In the genomic region with DNA sequence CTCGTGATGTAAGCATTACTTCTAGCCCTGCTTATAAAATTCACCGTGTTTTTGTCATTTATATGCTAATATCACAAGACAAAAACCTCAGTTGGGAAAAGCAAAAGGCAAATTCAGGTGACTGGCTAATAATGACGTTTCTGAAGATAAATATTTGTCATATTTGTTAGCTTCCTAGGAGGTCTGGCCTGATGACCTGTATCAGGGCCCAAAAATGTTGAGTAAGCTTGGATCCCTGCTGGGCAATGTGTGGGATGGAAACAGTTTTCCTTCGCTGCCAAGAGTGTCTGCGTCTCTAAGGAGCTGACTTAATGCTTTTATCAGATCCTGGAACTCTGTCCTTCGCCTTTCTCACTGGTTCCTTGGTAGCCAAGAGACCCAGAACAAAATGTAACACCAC, we compare ENCODE assay signal across 11 cellular contexts.
A peak's percentile ranks its signal among the peaks of the same experiment; 100 is the strongest.
DNase-seq lines count a peak whose midpoint lies in the region; ATAC-seq, FAIRE-seq and TF ChIP-seq lines count a peak whose summit lies in the region.
"Had no signal": no experiment of that assay in that cellular context is flagged by ENCODE, and none has a peak within 500 bp of the region (broad histone marks: within the 10 kb centered on the region; RNA-seq: fewer than 3 reads in every experiment).

No MANE protein-coding gene starts in this region.

- H3K4me3 ChIP-seq in heart left ventricle (no peak overlapping the region), skeletal muscle cell (ENCODE audit: low read depth, low read length) (no peak overlapping the region), kidney (ENCODE audit: low read length in 2 of 2) (no peak overlapping the region)

- 55 to 69% (median 62%) methylated on average over 6 of the region's 6 CpGs for WGBS in heart left ventricle, 4 donors

- POLR2A ChIA-PET in GM10248 (lab: Yijun Ruan, JAX) = no interaction called here

- H3K27me3 ChIP-seq in heart left ventricle = no peaks in the 10 kb centered on the region

- H3K9ac ChIP-seq in kidney (ENCODE audit: low read length in 2 of 2) = no peak overlapping the region

- H3K4me1 ChIP-seq in heart left ventricle (peaks cover 0 to 12% (median 0%) of the 10 kb centered on the region in 12 donors), kidney (ENCODE audit: control insufficient read depth in 1 of 2, insufficient read depth in 1 of 2, low read depth in 1 of 2, low read length in 2 of 2) (no peaks in the 10 kb centered on the region)

- intact Hi-C loops in heart left ventricle (cut with DNase I) = no loop called here
- intact Hi-C loops in kidney (cut with DNase I) = no loop called here

- H3K9me3 ChIP-seq in heart left ventricle (no peaks in the 10 kb centered on the region), kidney (ENCODE audit: control insufficient read depth in 1 of 2, low read length in 2 of 2) (no peaks in the 10 kb centered on the region)

- peak; percentile 33 to 85 (median 75) for ATAC-seq in heart left ventricle
- no peak for ATAC-seq in GM21360 (IDR thresholded peaks at IDR 0.05; ENCODE audit: unreplicated experiment)

- DNase-seq in GM04504 (ENCODE audit: low read depth) = peak; percentile 35
- peak; percentile 23 for DNase-seq in RCC 7860 (ENCODE audit: low spot score)
- peak in 4 of 5 donors; percentile 32 to 60 (median 46) for DNase-seq in heart left ventricle
- DNase-seq in skeletal muscle cell (ENCODE audit: low read depth) = peak; percentile 73
- DNase-seq in GM10248 (ENCODE audit: extremely low spot score) = no peak
- no peak for DNase-seq in kidney
- DNase-seq: Calu3, NCI-H1105, NCI-H526 had no signal

- TF ChIP-seq CTCF in heart left ventricle (IDR thresholded peaks at IDR 0.05) (no peak), GM10248 (IDR thresholded peaks at IDR 0.05; ENCODE audit: control extremely low read depth, extremely low read depth, low read depth, missing control alignments) (no peak), kidney (IDR thresholded peaks at IDR 0.05; ENCODE audit: borderline replicate concordance, extremely low read depth, insufficient read depth) (no peak)

- no peak for TF ChIP-seq POLR2A in heart left ventricle (IDR thresholded peaks at IDR 0.05)

- CTCF ChIA-PET in GM10248 (lab: Yijun Ruan, JAX) = interaction anchor here (1.8 kb wide), 1 partner anchor 19 kb away, joined by 6 read pairs; no protein-coding TSS in a partner anchor

- H3K36me3 ChIP-seq in heart left ventricle (no peaks in the 10 kb centered on the region), kidney (ENCODE audit: control insufficient read depth in 1 of 2, insufficient read depth in 2 of 2, low read length in 2 of 2) (no peaks in the 10 kb centered on the region)

- H3K27ac ChIP-seq in heart left ventricle = peak overlapping the region in 5 of 12 donors; percentile 10 to 80 (median 49)
- no peak overlapping the region for H3K27ac ChIP-seq in kidney (ENCODE audit: low read depth in 2 of 2, low read length in 2 of 2)

- FAIRE-seq in RCC 7860 (lab: Jason Lieb, UNC) = no peak
- no peak for FAIRE-seq in kidney (lab: Jason Lieb, UNC)
- FAIRE-seq: endothelial cell of umbilical vein had no signal

Comparison
In these comparisons a context has a peak if more than half of its experiments do, and no peak if none do; other contexts are left out.
1. DNase-seq: peak in GM04504 (single experiment), RCC 7860 (single experiment), heart left ventricle (4 of 5) and skeletal muscle cell (single experiment); none in GM10248 (single experiment) and kidney (single experiment).